19 cellular contexts compared by ENCODE assay signal in the genomic region with DNA sequence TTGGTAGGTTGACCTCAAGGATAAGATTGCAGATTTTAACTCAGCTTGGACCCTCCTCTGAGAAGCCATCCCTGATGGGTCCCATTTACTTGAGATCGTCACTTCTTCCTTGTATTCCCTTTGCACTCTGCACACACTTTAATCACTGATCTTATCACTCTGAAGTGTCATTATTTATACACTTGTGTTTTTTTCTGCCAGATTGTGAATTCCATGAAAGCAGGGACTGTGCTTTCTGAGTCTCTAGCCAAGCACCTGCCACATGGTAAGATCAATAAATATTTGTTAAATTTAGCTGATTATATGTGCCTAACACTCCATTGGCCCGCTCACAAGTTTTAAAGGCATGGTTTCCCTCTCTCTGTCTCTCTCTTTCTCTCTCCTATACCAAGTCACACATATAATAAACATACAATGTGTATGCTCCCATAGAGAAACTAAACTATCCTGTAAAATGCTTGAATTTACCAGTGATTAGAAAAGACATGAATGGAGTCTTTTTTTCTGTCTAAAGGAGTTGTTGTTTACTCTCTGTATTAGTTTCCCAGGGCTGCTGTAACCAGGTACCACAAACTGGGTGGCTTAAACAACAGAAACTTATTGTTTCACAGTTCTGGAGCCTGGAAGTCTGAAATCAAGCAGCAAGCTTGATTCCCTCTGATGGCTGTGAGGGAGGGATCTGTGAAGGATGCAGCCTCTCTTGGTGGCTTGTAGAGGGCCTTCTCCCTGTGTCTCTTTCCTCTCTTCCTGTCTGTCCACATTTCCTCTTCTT.
A peak's percentile ranks its signal among the peaks of the same experiment; 100 is the strongest.
DNase-seq lines count a peak whose midpoint lies in the region; ATAC-seq, FAIRE-seq and TF ChIP-seq lines count a peak whose summit lies in the region.
"Had no signal": no experiment of that assay in that cellular context is flagged by ENCODE, and none has a peak within 500 bp of the region (broad histone marks: within the 10 kb centered on the region; RNA-seq: fewer than 3 reads in every experiment).

No MANE protein-coding gene starts in this region.

- no peak overlapping the region for H3K9ac ChIP-seq in endothelial cell of umbilical vein (replicated peaks; ENCODE audit: extremely low read depth, insufficient read depth, low read length)

- no peak overlapping the region for H3K4me3 ChIP-seq in RWPE2 (ENCODE audit: severe bottlenecking)
- no peak overlapping the region for H3K4me3 ChIP-seq in endothelial cell of umbilical vein (replicated peaks in 1 of 3; ENCODE audit: insufficient read depth in 1 of 3, low read depth in 1 of 3, low read length in 3 of 3)
- no peak overlapping the region for H3K4me3 ChIP-seq in HAP-1
- H3K4me3 ChIP-seq: GM23338 had no signal

- H3K4me1 ChIP-seq in RWPE2 (ENCODE audit: insufficient read depth, poor library complexity, severe bottlenecking) (peaks cover 30% of the 10 kb centered on the region), endothelial cell of umbilical vein (ENCODE audit: control insufficient read depth, extremely low read depth, insufficient read depth, low read length) (no peaks in the 10 kb centered on the region), HAP-1 (no peaks in the 10 kb centered on the region)

- dilution Hi-C loops in endothelial cell of umbilical vein (cut with MboI; ENCODE audit: extremely low pct_ligation_motif_present, low sequenced_read_pairs) = no loop called here

- no peak overlapping the region for H2AFZ ChIP-seq in endothelial cell of umbilical vein (ENCODE audit: low read depth, low read length)
- H2AFZ ChIP-seq: GM23338 had no signal

- H3K9me3 Mint-ChIP-seq in type B pancreatic cell = no peaks in the 10 kb centered on the region
- H3K9me3 Mint-ChIP-seq: GM23338 had no signal

- POLR2A ChIA-PET in endothelial cell of umbilical vein (lab: Charles Lee) = no interaction called here

- H4K20me1 ChIP-seq in endothelial cell of umbilical vein (replicated peaks; ENCODE audit: control insufficient read depth, extremely low read depth, insufficient read depth, low read length) = no peaks in the 10 kb centered on the region

- no peaks in the 10 kb centered on the region for H3K27me3 ChIP-seq in RWPE2 (ENCODE audit: insufficient read depth, poor library complexity, severe bottlenecking)
- no peaks in the 10 kb centered on the region for H3K27me3 ChIP-seq in endothelial cell of umbilical vein (ENCODE audit: control insufficient read depth in 2 of 2, insufficient read depth in 2 of 2, low read length in 2 of 2)
- no peaks in the 10 kb centered on the region for H3K27me3 ChIP-seq in HAP-1 (ENCODE audit: low read depth)

- intact Hi-C loops in endothelial cell of umbilical vein (cut with micrococcal nuclease) = no loop called here

- H3K27ac ChIP-seq in RWPE2 (ENCODE audit: poor library complexity, severe bottlenecking) (peak overlapping the region; percentile 38), endothelial cell of umbilical vein (ENCODE audit: insufficient read depth, low read depth, low read length) (no peak overlapping the region)
- H3K27ac ChIP-seq: 22Rv1, RWPE1 had no signal

- TF ChIP-seq CTCF in RWPE2 (IDR thresholded peaks at IDR 0.05; ENCODE audit: poor library complexity, severe bottlenecking) (no peak), endothelial cell of umbilical vein (IDR thresholded peaks at IDR 0.05; ENCODE audit: extremely low read depth in 1 of 2, insufficient read depth in 1 of 2, low read depth in 1 of 2, low read length in 2 of 2) (no peak), type B pancreatic cell (conservative IDR thresholded peaks at IDR 0.05) (no peak)

- H3K36me3 ChIP-seq in RWPE2 (ENCODE audit: low read depth) (no peaks in the 10 kb centered on the region), endothelial cell of umbilical vein (ENCODE audit: control insufficient read depth in 2 of 2, extremely low read depth in 1 of 2, insufficient read depth in 2 of 2, low read length in 2 of 2) (no peaks in the 10 kb centered on the region), HAP-1 (replicated peaks) (no peaks in the 10 kb centered on the region)

- ATAC-seq in RWPE2 (ENCODE audit: low read depth) (no peak), HG03521 (IDR thresholded peaks at IDR 0.05; ENCODE audit: unreplicated experiment) (no peak)
- ATAC-seq: GM23338 had no signal

- H3K4me1 Mint-ChIP-seq in type B pancreatic cell (ENCODE audit: unreplicated experiment) = peaks cover 15% of the 10 kb centered on the region

- H3K9me3 ChIP-seq in RWPE2 (ENCODE audit: severe bottlenecking) = no peaks in the 10 kb centered on the region
- no peaks in the 10 kb centered on the region for H3K9me3 ChIP-seq in endothelial cell of umbilical vein (replicated peaks; ENCODE audit: control insufficient read depth, insufficient read depth, low read length)
- no peaks in the 10 kb centered on the region for H3K9me3 ChIP-seq in HAP-1

- H3K79me2 ChIP-seq in endothelial cell of umbilical vein (ENCODE audit: control insufficient read depth, insufficient read depth, low read length) = no peaks in the 10 kb centered on the region

- H3K4me3 Mint-ChIP-seq in type B pancreatic cell = no peak overlapping the region
- H3K4me3 Mint-ChIP-seq: GM23338 had no signal

- H3K4me2 ChIP-seq in endothelial cell of umbilical vein (ENCODE audit: insufficient read depth, low read length) = no peak overlapping the region
- H3K4me2 ChIP-seq: GM23338 had no signal

- no peaks in the 10 kb centered on the region for H3K27me3 Mint-ChIP-seq in type B pancreatic cell

- DNase-seq in NCI-H2171 treated with DMSO at 0.1 percent for 48 hours (lab: John Stamatoyannopoulos, UW) (peak; percentile 6), NCI-H2171 (lab: John Stamatoyannopoulos, UW) (no peak), RWPE2 (ENCODE audit: low spot score) (no peak), endothelial cell of umbilical vein (ENCODE audit: low read depth, low spot score) (no peak), type B pancreatic cell (ENCODE audit: extremely low spot score, unreplicated experiment) (no peak), HAP-1 (ENCODE audit: low spot score in 2 of 2) (no peak), NCI-H526 (lab: John Stamatoyannopoulos, UW) (no peak)
- DNase-seq: AML-193, COR-L47, GF-D8, KBM-7, MV-4-11, NCI-H1417, NCI-H187, NCI-H69 had no signal

- peak overlapping the region; percentile 30 for H3K27ac Mint-ChIP-seq in type B pancreatic cell
- H3K27ac Mint-ChIP-seq: GM23338 had no signal

- no TSS peak for BruUV-seq in endothelial cell of umbilical vein (replicated peaks; lab: Mats Ljungman, UMichigan)

- CTCF ChIA-PET in endothelial cell of umbilical vein (lab: Charles Lee) = interaction anchor here (1.0 to 4.5 kb wide), 3 partner anchors 8 to 18 kb away, joined by 3 to 27 read pairs (median 7); no protein-coding TSS in a partner anchor

- FAIRE-seq in endothelial cell of umbilical vein (lab: Jason Lieb, UNC) = peak; percentile 12

- no peak for TF ChIP-seq POLR2A in endothelial cell of umbilical vein (IDR thresholded peaks at IDR 0.05; ENCODE audit: low read depth, low read length)

- in situ Hi-C loops in HAP-1 (cut with MboI; ENCODE audit: low sequenced_read_pairs) = no loop called here

- H3K36me3 Mint-ChIP-seq in type B pancreatic cell = no peaks in the 10 kb centered on the region

- no peaks in the 10 kb centered on the region for H3K9me1 ChIP-seq in endothelial cell of umbilical vein (replicated peaks; ENCODE audit: control insufficient read depth, extremely low read depth, insufficient read depth, low read length)

TF ChIP-seq in endothelial cell of umbilical vein, 7 proteins besides CTCF, POLR2A, EP300 and RAD21:
- no peak for TF ChIP-seq EZH2 (IDR thresholded peaks at IDR 0.05; ENCODE audit: borderline replicate concordance, low read depth, low read length, severe bottlenecking)
- TF ChIP-seq FOS (IDR thresholded peaks at IDR 0.05; ENCODE audit: borderline replicate concordance, insufficient read depth, low read length) = no peak
- TF ChIP-seq GATA2 (IDR thresholded peaks at IDR 0.05; ENCODE audit: insufficient read depth, insufficient read length, low read depth, low read length) = no peak
- TF ChIP-seq JUN (IDR thresholded peaks at IDR 0.05; ENCODE audit: borderline replicate concordance, insufficient read depth, insufficient read length, low read depth) = no peak
- no peak for TF ChIP-seq MAX (IDR thresholded peaks at IDR 0.05; ENCODE audit: insufficient read depth, insufficient read length)
- TF ChIP-seq POLR2AphosphoS5 (IDR thresholded peaks at IDR 0.05; ENCODE audit: insufficient read depth, low read depth, low read length) = no peak
- TF ChIP-seq MYC (IDR thresholded peaks at IDR 0.05; ENCODE audit: low read depth, low read length) = no peak
TF ChIP-seq in endothelial cell of umbilical vein: peak in this region for 0.
